In genomic region chr12:503111-503761, GRCh38 we compare ENCODE assay signal across 10 cellular contexts. TPM values are rescaled to one million over a fixed set of nuclear protein-coding genes. Genes with fewer than 3 reads are reported as not detected.
DNase-seq lines count a peak whose midpoint lies in the region; ATAC-seq, FAIRE-seq and TF ChIP-seq lines count a peak whose summit lies in the region.
"Had no signal": no experiment of that assay in that cellular context is flagged by ENCODE, and none has a peak within 500 bp of the region (broad histone marks: within the 10 kb centered on the region; RNA-seq: fewer than 3 reads in every experiment).

No MANE protein-coding gene starts in this region.

- TF ChIP-seq CTCF in OCI-LY7 (conservative IDR thresholded peaks at IDR 0.05; ENCODE audit: low read length) (no peak), spleen (IDR thresholded peaks at IDR 0.05 in 8 of 11, conservative IDR thresholded peaks at IDR 0.05 in 3 of 11) (no peak)

- no peak overlapping the region for H4K8ac ChIP-seq in neuronal stem cell (ENCODE audit: low read depth, low read length)

- TF ChIP-seq POLR2A in GM12892 (IDR thresholded peaks at IDR 0.05; ENCODE audit: low read depth, low read length): no peak
- no peak for TF ChIP-seq POLR2A in spleen (IDR thresholded peaks at IDR 0.05)

- no peaks in the 10 kb centered on the region for H3K9me2 ChIP-seq in OCI-LY7 (ENCODE audit: insufficient read depth, low read length)

- no peak overlapping the region for H2BK120ac ChIP-seq in neuronal stem cell (ENCODE audit: low read depth, low read length)

- H3K9me3 ChIP-seq in OCI-LY7 (ENCODE audit: low read length): no peaks in the 10 kb centered on the region
- H3K9me3 ChIP-seq in neuronal stem cell (replicated peaks in 1 of 2; ENCODE audit: control insufficient read depth in 2 of 2, insufficient read depth in 1 of 2, low read depth in 1 of 2, low read length in 2 of 2): no peaks in the 10 kb centered on the region
- no peaks in the 10 kb centered on the region for H3K9me3 ChIP-seq in spleen

- H4K91ac ChIP-seq in neuronal stem cell (ENCODE audit: low read depth, low read length, poor library complexity): no peak overlapping the region

- no peaks in the 10 kb centered on the region for H3K27me3 ChIP-seq in neuronal stem cell (ENCODE audit: control insufficient read depth in 3 of 3, insufficient read depth in 3 of 3, low read depth in 1 of 3, low read length in 3 of 3)
- H3K27me3 ChIP-seq in spleen (replicated peaks in 1 of 7): peaks cover 0 to 16% (median 0%) of the 10 kb centered on the region in 7 donors

- no peaks in the 10 kb centered on the region for H3K36me3 ChIP-seq in OCI-LY7 (ENCODE audit: insufficient read depth, low read length)
- no peaks in the 10 kb centered on the region for H3K36me3 ChIP-seq in neuronal stem cell (replicated peaks in 1 of 2; ENCODE audit: control insufficient read depth in 2 of 2, insufficient read depth in 2 of 2, low read length in 2 of 2)
- H3K36me3 ChIP-seq in spleen: no peaks in the 10 kb centered on the region

- no peaks in the 10 kb centered on the region for H4K20me1 ChIP-seq in OCI-LY7 (ENCODE audit: insufficient read depth, low read length)

- WGBS in neuronal stem cell (ENCODE audit: extremely low coverage in 2 of 2, insufficient read length in 2 of 2, insufficient replicate concordance in 1 of 2), 2 donors: no CpG with 5 or more reads among the region's 7 CpGs
- WGBS in spleen, 5 donors: 39 to 43% (median 40%) methylated on average over 7 of the region's 7 CpGs

- POLR2A ChIA-PET in OCI-LY7 (lab: Charles Lee): no interaction called here

- H3K9ac ChIP-seq in neuronal stem cell (ENCODE audit: low read depth, low read length, poor library complexity): no peak overlapping the region

- H3K14ac ChIP-seq in neuronal stem cell (ENCODE audit: low read length): no peak overlapping the region

- H3K4me1 ChIP-seq in OCI-LY7 (ENCODE audit: insufficient read depth, low read length, poor library complexity, severe bottlenecking) (peaks cover 27% of the 10 kb centered on the region), neuronal stem cell (ENCODE audit: control insufficient read depth in 2 of 2, insufficient read depth in 1 of 2, low read depth in 1 of 2, low read length in 2 of 2) (peaks cover 11 to 20% of the 10 kb centered on the region in 2 donors), spleen (no peaks in the 10 kb centered on the region)

- H3K18ac ChIP-seq in neuronal stem cell (ENCODE audit: low read length): peak overlapping the region; percentile 36

- no peak overlapping the region for H2BK12ac ChIP-seq in neuronal stem cell (ENCODE audit: low read length)

- H2AFZ ChIP-seq in OCI-LY7 (ENCODE audit: low read length): peak overlapping the region; percentile 16; the same call in 1 of the 2 replicates
- H2AFZ ChIP-seq in neuronal stem cell (ENCODE audit: low read length): peak overlapping the region; percentile 53

- H3K27ac ChIP-seq in OCI-LY7 (ENCODE audit: low read depth, low read length, poor library complexity, severe bottlenecking) (no peak overlapping the region), neuronal stem cell (replicated peaks; ENCODE audit: low read length) (no peak overlapping the region), spleen (no peak overlapping the region)

- H2BK5ac ChIP-seq in neuronal stem cell (ENCODE audit: low read length): no peak overlapping the region

- no peak for FAIRE-seq in GM12892 (lab: Jason Lieb, UNC)

- no peak overlapping the region for H3K4ac ChIP-seq in neuronal stem cell (ENCODE audit: low read length)

- DNase-seq in DMS53 (lab: John Stamatoyannopoulos, UW) (peak; percentile 94), OCI-LY7 (ENCODE audit: low spot score) (no peak), Right ventricle myocardium superior (no peak), neuronal stem cell (ENCODE audit: low spot score) (no peak), GM12892 (ENCODE audit: insufficient read length) (no peak), amygdala (lab: John Stamatoyannopoulos, UW) (no peak), spleen (no peak)
- DNase-seq: KBM-7; stimulated activated CD4-positive, alpha-beta T cell treated with anti-CD3 and anti-CD28 coated beads, Interleukin-2, amount 100 ng/mL, for 24 hours had no signal

- intact Hi-C loops in OCI-LY7 (cut with micrococcal nuclease; ENCODE audit: unreplicated experiment): no loop called here
- intact Hi-C loops in Right ventricle myocardium superior (cut with DNase I): no loop called here
- intact Hi-C loops in spleen (cut with DNase I; ENCODE audit: low total_unique reads): no loop called here

- no TSS peak for BruUV-seq in OCI-LY7 (replicated peaks; lab: Mats Ljungman, UMichigan)

- ATAC-seq in Right ventricle myocardium superior (ENCODE audit: poor library complexity) (peak; percentile 71), HG03095 (IDR thresholded peaks at IDR 0.05; ENCODE audit: unreplicated experiment) (no peak)

- peak overlapping the region; percentile 16 for H2AK5ac ChIP-seq in neuronal stem cell (ENCODE audit: low read depth, low read length)

- no peak overlapping the region for H2BK15ac ChIP-seq in neuronal stem cell (ENCODE audit: low read length)

- H3K4me2 ChIP-seq in OCI-LY7 (ENCODE audit: low read length) (no peak overlapping the region), neuronal stem cell (ENCODE audit: insufficient read depth, low read length, poor library complexity, severe bottlenecking) (no peak overlapping the region)

- H3K79me2 ChIP-seq in OCI-LY7 (ENCODE audit: insufficient read depth, low read depth, low read length): no peaks in the 10 kb centered on the region

- H3K23ac ChIP-seq in neuronal stem cell (ENCODE audit: low read depth, low read length, poor library complexity): no peak overlapping the region

- CTCF ChIA-PET in OCI-LY7 (lab: Charles Lee; ENCODE audit: unreplicated experiment): no interaction called here

- no peaks in the 10 kb centered on the region for H3K79me1 ChIP-seq in neuronal stem cell (ENCODE audit: low read depth, low read length)

- H3K4me3 ChIP-seq in OCI-LY7 (ENCODE audit: low read depth, low read length, poor library complexity, severe bottlenecking): no peak overlapping the region
- no peak overlapping the region for H3K4me3 ChIP-seq in neuronal stem cell (ENCODE audit: low read length in 2 of 2)
- H3K4me3 ChIP-seq in spleen: no peak overlapping the region

RNA-seq across cellular contexts. Expression of gene B4GALNT3, which starts 43.5 kb away (rescaled TPM):
- total RNA-seq in OCI-LY7 (2014; rRNA removed; shearing (Covaris generic)): 3.2 and 3.4 TPM in 2 replicates
- 5.0 and 5.4 TPM in 2 replicates for total RNA-seq in OCI-LY7 (2022)
- total RNA-seq in Right ventricle myocardium superior: 32.1 TPM
- 17.1 TPM for polyA plus RNA-seq in neuronal stem cell (2013, experiment 1 of 2)
- polyA plus RNA-seq in neuronal stem cell (2013, experiment 2 of 2): 16.0 TPM
- 0.55 TPM for polyA plus RNA-seq in GM12892 (2012; ENCODE audit: missing spikeins)
- total RNA-seq in spleen: 1 to 10 TPM in 5 of 7 donors, under 1 TPM in 2; 0.28 to 2.0 (median 1.4) TPM
- polyA plus RNA-seq in spleen: 1 to 10 TPM in 2 of 3 donors, under 1 TPM in 1; 0.76 to 1.8 (median 1.6) TPM
